In genomic region chr6:142714956-142715355, GRCh38 we compare ENCODE assay signal across 1 cellular context.
TF ChIP-seq lines count a peak whose summit lies in the region.

No MANE protein-coding gene starts in this region.

TF ChIP-seq in WTC11, 78 proteins besides CTCF, POLR2A, EP300 and RAD21 (continued from another document):
- TF ChIP-seq ARID4B (CRISPR knock-in tag; IDR thresholded peaks at IDR 0.05; ENCODE audit: borderline replicate concordance) (no peak), ZNF219 (CRISPR knock-in tag; IDR thresholded peaks at IDR 0.05; ENCODE audit: borderline replicate concordance) (no peak), ZMAT4 (CRISPR knock-in tag; IDR thresholded peaks at IDR 0.05) (no peak), ZNF317 (CRISPR knock-in tag; IDR thresholded peaks at IDR 0.05; ENCODE audit: borderline replicate concordance, low read depth) (no peak), E2F5 (CRISPR knock-in tag; IDR thresholded peaks at IDR 0.05) (no peak)
TF ChIP-seq in WTC11: peak in this region for 0.
